ENCODE assay signal across 8 cellular contexts in genomic region chr12:121400332-121401139, GRCh38. TPM values are rescaled to one million over a fixed set of nuclear protein-coding genes. Genes with fewer than 3 reads are reported as not detected.
DNase-seq lines count a peak whose midpoint lies in the region; ATAC-seq and TF ChIP-seq lines count a peak whose summit lies in the region.

No MANE protein-coding gene starts in this region.

- ATAC-seq in GM18870 (IDR thresholded peaks at IDR 0.05; ENCODE audit: unreplicated experiment) = peak; percentile 46
- ATAC-seq in HG03095 (IDR thresholded peaks at IDR 0.05; ENCODE audit: unreplicated experiment) = peak; percentile 36
- peak; percentile 52 to 65 for ATAC-seq in natural killer cell treated with Interleukin-12 subunit alpha and Interleukin-12 subunit beta and Interleukin-15 and Interleukin-18, amount 100 ng/mL, for 72 hours

- H3K4me3 Mint-ChIP-seq in natural killer cell treated with Interleukin-12 subunit alpha and Interleukin-12 subunit beta and Interleukin-15 and Interleukin-18, amount 100 ng/mL, for 72 hours = peak overlapping the region; percentile 93
- peak overlapping the region; percentile 92 for H3K4me3 Mint-ChIP-seq in stimulated activated naive CD8-positive, alpha-beta T cell treated with anti-CD3 and anti-CD28 coated beads, Interleukin-15, Interleukin-2, amounts not matched to agents 100 ng/mL and 50 ng/mL, for 24 hours

- no peaks in the 10 kb centered on the region for H3K27me3 Mint-ChIP-seq in natural killer cell treated with Interleukin-12 subunit alpha and Interleukin-12 subunit beta and Interleukin-15 and Interleukin-18, amount 100 ng/mL, for 72 hours
- H3K27me3 Mint-ChIP-seq in stimulated activated naive CD8-positive, alpha-beta T cell treated with anti-CD3 and anti-CD28 coated beads, Interleukin-15, Interleukin-2, amounts not matched to agents 100 ng/mL and 50 ng/mL, for 24 hours = no peaks in the 10 kb centered on the region

- TF ChIP-seq CTCF in AG04449 (IDR thresholded peaks at IDR 0.05; ENCODE audit: insufficient read depth, low read length, missing control alignments) = peak; percentile 1

- H3K27ac Mint-ChIP-seq in natural killer cell treated with Interleukin-12 subunit alpha and Interleukin-12 subunit beta and Interleukin-15 and Interleukin-18, amount 100 ng/mL, for 72 hours = peak overlapping the region; percentile 75 to 88
- peak overlapping the region; percentile 93 for H3K27ac Mint-ChIP-seq in stimulated activated naive CD8-positive, alpha-beta T cell treated with anti-CD3 and anti-CD28 coated beads, Interleukin-15, Interleukin-2, amounts not matched to agents 100 ng/mL and 50 ng/mL, for 24 hours

- H3K9me3 Mint-ChIP-seq in natural killer cell treated with Interleukin-12 subunit alpha and Interleukin-12 subunit beta and Interleukin-15 and Interleukin-18, amount 100 ng/mL, for 72 hours = no peaks in the 10 kb centered on the region
- H3K9me3 Mint-ChIP-seq in stimulated activated naive CD8-positive, alpha-beta T cell treated with anti-CD3 and anti-CD28 coated beads, Interleukin-15, Interleukin-2, amounts not matched to agents 100 ng/mL and 50 ng/mL, for 24 hours = no peaks in the 10 kb centered on the region

- peaks cover 25 to 36% of the 10 kb centered on the region in 2 donors for H3K4me1 Mint-ChIP-seq in natural killer cell treated with Interleukin-12 subunit alpha and Interleukin-12 subunit beta and Interleukin-15 and Interleukin-18, amount 100 ng/mL, for 72 hours (ENCODE audit: low read depth in 2 of 2)
- peaks cover 36% of the 10 kb centered on the region for H3K4me1 Mint-ChIP-seq in stimulated activated naive CD8-positive, alpha-beta T cell treated with anti-CD3 and anti-CD28 coated beads, Interleukin-15, Interleukin-2, amounts not matched to agents 100 ng/mL and 50 ng/mL, for 24 hours (ENCODE audit: low read depth)

- POLR2A ChIA-PET in AG04449 (lab: Yijun Ruan, JAX) = interaction anchor here (0.5 to 3.3 kb wide), 7 partner anchors 9 to 1048 kb away, joined by 3 to 36 read pairs (median 10); partner anchors contain the start of gene ANAPC5

- peak overlapping the region; percentile 90 for H3K4me3 ChIP-seq in AG04449 (ENCODE audit: low read depth, low read length)

- CTCF ChIA-PET in AG04449 (lab: Yijun Ruan, JAX) = interaction anchor here (0.7 to 5.1 kb wide), 7 partner anchors 16 to 68 kb away, joined by 3 to 30 read pairs (median 6); no protein-coding TSS in a partner anchor

- peaks cover 5% of the 10 kb centered on the region for H3K36me3 Mint-ChIP-seq in natural killer cell treated with Interleukin-12 subunit alpha and Interleukin-12 subunit beta and Interleukin-15 and Interleukin-18, amount 100 ng/mL, for 72 hours
- peaks cover 30% of the 10 kb centered on the region for H3K36me3 Mint-ChIP-seq in stimulated activated naive CD8-positive, alpha-beta T cell treated with anti-CD3 and anti-CD28 coated beads, Interleukin-15, Interleukin-2, amounts not matched to agents 100 ng/mL and 50 ng/mL, for 24 hours (ENCODE audit: low read depth)

- DNase-seq in AG04449 (ENCODE audit: low read depth, low spot score) = no peak
- peak; percentile 9 for DNase-seq in NCI-H748 treated with DMSO at 0.1 percent for 48 hours (lab: John Stamatoyannopoulos, UW)
- DNase-seq in activated T-cell treated with anti-CD3 and anti-CD28 coated beads for 48 hours (ENCODE audit: low read depth) = peak; percentile 52
- DNase-seq in fibroblast of gingiva (ENCODE audit: low read depth) = peak; percentile 19
- DNase-seq in natural killer cell treated with Interleukin-12 subunit alpha and Interleukin-12 subunit beta and Interleukin-15 and Interleukin-18, amount 100 ng/mL, for 72 hours (ENCODE audit: low spot score) = peak; percentile 65

RNA-seq across cellular contexts. Expression of gene RNF34, which starts 0.6 kb away (rescaled TPM):
- 100 to 1,000 TPM in 1 of 2 donors, 10 to 100 TPM in 1; 85.4 to 149 TPM for total RNA-seq in natural killer cell treated with Interleukin-12 subunit alpha and Interleukin-12 subunit beta and Interleukin-15 and Interleukin-18, amount 100 ng/mL, for 72 hours

RNA-seq across cellular contexts. Expression of gene ANAPC5, which starts 48.3 kb away (rescaled TPM):
- 100 to 1,000 TPM; 130 to 229 TPM for total RNA-seq in natural killer cell treated with Interleukin-12 subunit alpha and Interleukin-12 subunit beta and Interleukin-15 and Interleukin-18, amount 100 ng/mL, for 72 hours
